In genomic region chr16:30407794-30408534, GRCh38 we compare ENCODE assay signal across 9 cellular contexts. TPM values are rescaled to one million over a fixed set of nuclear protein-coding genes. Genes with fewer than 3 reads are reported as not detected.
DNase-seq lines count a peak whose midpoint lies in the region; ATAC-seq, FAIRE-seq and TF ChIP-seq lines count a peak whose summit lies in the region.
"Had no signal": no experiment of that assay in that cellular context is flagged by ENCODE, and none has a peak within 500 bp of the region (broad histone marks: within the 10 kb centered on the region; RNA-seq: fewer than 3 reads in every experiment).

No MANE protein-coding gene starts in this region.

- WGBS in body of pancreas, 2 donors = 12 to 14% methylated on average over 13 to 19 of the region's 20 CpGs
- 23% methylated on average over 19 of the region's 20 CpGs for WGBS in thymus

- H3K9me3 ChIP-seq in CD4-positive, alpha-beta T cell (ENCODE audit: control insufficient read depth, low read length) = no peaks in the 10 kb centered on the region
- H3K9me3 ChIP-seq in body of pancreas (no peaks in the 10 kb centered on the region), kidney (ENCODE audit: control insufficient read depth in 1 of 2, low read length in 2 of 2) (no peaks in the 10 kb centered on the region), thymus (ENCODE audit: control insufficient read depth) (no peaks in the 10 kb centered on the region)

- H3K27me3 ChIP-seq in CD4-positive, alpha-beta T cell (ENCODE audit: control insufficient read depth, insufficient read depth, low read length) = no peaks in the 10 kb centered on the region
- H3K27me3 ChIP-seq in body of pancreas (no peaks in the 10 kb centered on the region), thymus (ENCODE audit: control insufficient read depth, insufficient read depth) (no peaks in the 10 kb centered on the region)

- no peak for DNase-seq in CD4-positive, alpha-beta T cell
- DNase-seq in HFFc6 (peak; percentile 41), body of pancreas (no peak), kidney (no peak), GM10266 (ENCODE audit: extremely low spot score) (no peak)
- no peak for DNase-seq in stimulated activated CD4-positive, alpha-beta T cell treated with anti-CD3 and anti-CD28 coated beads, Interleukin-12 subunit alpha, Interleukin-12 subunit beta, amount 100 ng/mL, for 4 hours

- H3K9ac ChIP-seq in kidney (ENCODE audit: low read length in 2 of 2) = peak overlapping the region; percentile 15 to 42

- H3K4me3 Mint-ChIP-seq in CD4-positive, alpha-beta T cell = peak overlapping the region; percentile 77
- peak overlapping the region; percentile 91 for H3K4me3 Mint-ChIP-seq in HFFc6

- H3K27ac ChIP-seq in CD4-positive, alpha-beta T cell (ENCODE audit: low read depth, low read length) = peak overlapping the region; percentile 67
- peak overlapping the region; percentile 64 to 92 (median 82) for H3K27ac ChIP-seq in body of pancreas
- H3K27ac ChIP-seq in kidney (ENCODE audit: low read depth in 2 of 2, low read length in 2 of 2) = peak overlapping the region; percentile 77 to 88
- H3K27ac ChIP-seq in thymus (ENCODE audit: low read depth) = peak overlapping the region; percentile 74

- no peak for FAIRE-seq in kidney (lab: Jason Lieb, UNC)

- intact Hi-C loops in CD4-positive, alpha-beta T cell (cut with DNase I, micrococcal nuclease) = loop anchor here (2.0 to 10.0 kb wide), 4 partner anchors 29 to 343 kb away; partner anchors contain the start of genes CD2BP2 (in 2 of the 2), ALDOA (in 1 of the 2), MYL11 (in 1 of the 2) and TBC1D10B (in 1 of the 2)
- intact Hi-C loops in body of pancreas (cut with DNase I) = no loop called here
- intact Hi-C loops in kidney (cut with DNase I) = no loop called here

- CTCF ChIA-PET in CD4-positive, alpha-beta T cell (lab: Charles Lee) = interaction anchor here (0.7 to 3.9 kb wide), 9 partner anchors 10 to 53 kb away, joined by 3 to 20 read pairs (median 9); partner anchors contain the start of genes CD2BP2, DCTPP1, SEPTIN1 and TBC1D10B

- H3K27me3 Mint-ChIP-seq in CD4-positive, alpha-beta T cell = no peaks in the 10 kb centered on the region
- peaks cover 1% of the 10 kb centered on the region; the same call in 1 of the 2 replicates for H3K27me3 Mint-ChIP-seq in HFFc6 (ENCODE audit: insufficient read depth)

- peaks cover 11% of the 10 kb centered on the region for H3K36me3 Mint-ChIP-seq in CD4-positive, alpha-beta T cell (ENCODE audit: low read depth)
- peaks cover 6% of the 10 kb centered on the region for H3K36me3 Mint-ChIP-seq in HFFc6 (ENCODE audit: low read depth)

- no peak for TF ChIP-seq CTCF in CD4-positive, alpha-beta T cell (IDR thresholded peaks at IDR 0.05)
- TF ChIP-seq CTCF in HFFc6 (IDR thresholded peaks at IDR 0.05) (no peak), body of pancreas (IDR thresholded peaks at IDR 0.05) (no peak), kidney (IDR thresholded peaks at IDR 0.05; ENCODE audit: borderline replicate concordance, extremely low read depth, insufficient read depth) (no peak), GM10266 (IDR thresholded peaks at IDR 0.05; ENCODE audit: control insufficient read depth, insufficient read depth, low read depth, missing control alignments) (no peak)

- POLR2A ChIA-PET in CD4-positive, alpha-beta T cell (lab: Charles Lee) = interaction anchor here (0.6 to 5.1 kb wide), 16 partner anchors 8 to 315 kb away, joined by 3 to 131 read pairs (median 6); partner anchors contain the start of genes CORO1A, DCTPP1, FBRS and SEPTIN1

- H3K36me3 ChIP-seq in body of pancreas (replicated peaks in 1 of 2; ENCODE audit: insufficient read depth in 1 of 2, low read depth in 2 of 2) (no peaks in the 10 kb centered on the region), kidney (ENCODE audit: control insufficient read depth in 1 of 2, insufficient read depth in 2 of 2, low read length in 2 of 2) (no peaks in the 10 kb centered on the region), thymus (ENCODE audit: control insufficient read depth, insufficient read depth) (peaks cover 3% of the 10 kb centered on the region)

- no peaks in the 10 kb centered on the region for H3K9me3 Mint-ChIP-seq in CD4-positive, alpha-beta T cell
- H3K9me3 Mint-ChIP-seq in HFFc6 = no peaks in the 10 kb centered on the region

- no peak for ATAC-seq in CD4-positive, alpha-beta T cell (ENCODE audit: poor library complexity)
- ATAC-seq in body of pancreas = peak; percentile 2
- ATAC-seq in HG02798 (IDR thresholded peaks at IDR 0.05; ENCODE audit: poor library complexity, unreplicated experiment) = no peak

- H3K4me1 Mint-ChIP-seq in CD4-positive, alpha-beta T cell (ENCODE audit: low read depth) = peaks cover 21% of the 10 kb centered on the region
- peaks cover 33% of the 10 kb centered on the region for H3K4me1 Mint-ChIP-seq in HFFc6 (ENCODE audit: low read depth)

- H3K27ac Mint-ChIP-seq in CD4-positive, alpha-beta T cell = peak overlapping the region; percentile 38
- H3K27ac Mint-ChIP-seq in HFFc6 = peak overlapping the region; percentile 83

- H3K4me1 ChIP-seq in body of pancreas (peaks cover 38% of the 10 kb centered on the region), kidney (ENCODE audit: control insufficient read depth in 1 of 2, insufficient read depth in 1 of 2, low read depth in 1 of 2, low read length in 2 of 2) (peaks cover 14 to 17% of the 10 kb centered on the region in 2 donors), thymus (ENCODE audit: control insufficient read depth, insufficient read depth, low read length) (peaks cover 9% of the 10 kb centered on the region)

- H3K4me3 ChIP-seq in body of pancreas = peak overlapping the region; percentile 54 to 57
- H3K4me3 ChIP-seq in kidney (ENCODE audit: low read length in 2 of 2) = peak overlapping the region; percentile 65
- H3K4me3 ChIP-seq in thymus (ENCODE audit: low read length) = peak overlapping the region; percentile 76

- no peak for TF ChIP-seq POLR2A in body of pancreas (IDR thresholded peaks at IDR 0.05)

RNA-seq across cellular contexts. Expression of gene ZNF771, which starts 0.6 kb away (rescaled TPM):
- total RNA-seq in CD4-positive, alpha-beta T cell = 1 to 10 TPM in 1 of 2 experiments, under 1 TPM in 1; 0.80 to 1.2 TPM
- 10 to 100 TPM; 15.8 to 19.1 (median 16.8) TPM for total RNA-seq in HFFc6 (2021; fragmentation: NEBNext Ultra II Directional; extraction: Animal tissue kit (Norgen Biotek cat#: 25700))
- total RNA-seq in body of pancreas (10 to 100 TPM; 16.6 to 18.8 TPM), kidney (7.8 TPM)
- polyA plus RNA-seq in kidney (ENCODE audit: insufficient read depth, low read depth, low replicate concordance) (14.8 TPM), thymus (3.7 TPM)

RNA-seq across cellular contexts. Expression of gene ZNF48, which starts 12.7 kb away (rescaled TPM):
- 1 to 10 TPM; 3.4 to 3.5 TPM for total RNA-seq in CD4-positive, alpha-beta T cell
- total RNA-seq in HFFc6 (2021; fragmentation: NEBNext Ultra II Directional; extraction: Animal tissue kit (Norgen Biotek cat#: 25700)) = 1 to 10 TPM; 5.3 to 7.9 (median 6.1) TPM
- total RNA-seq in body of pancreas = 10 to 100 TPM in 1 of 2 donors, 1 to 10 TPM in 1; 9.3 to 12.2 TPM
- 9.7 TPM for total RNA-seq in kidney
- polyA plus RNA-seq in kidney (ENCODE audit: insufficient read depth, low read depth, low replicate concordance) = 6.9 TPM
- 5.9 TPM for polyA plus RNA-seq in thymus

RNA-seq across cellular contexts. Expression of gene DCTPP1, which starts 21.9 kb away (rescaled TPM):
- total RNA-seq in CD4-positive, alpha-beta T cell = 1 to 10 TPM; 5.4 to 6.5 TPM
- total RNA-seq in HFFc6 (2021; fragmentation: NEBNext Ultra II Directional; extraction: Animal tissue kit (Norgen Biotek cat#: 25700)) = 10 to 100 TPM; 24.9 to 37.9 (median 28.5) TPM
- 10 to 100 TPM in 1 of 2 donors, 1 to 10 TPM in 1; 3.3 to 15.0 TPM for total RNA-seq in body of pancreas
- total RNA-seq in kidney = 39.1 TPM
- polyA plus RNA-seq in kidney (ENCODE audit: insufficient read depth, low read depth, low replicate concordance) = 64.7 TPM
- polyA plus RNA-seq in thymus = 20.6 TPM

RNA-seq across cellular contexts. Expression of gene SEPTIN1, which starts 25.6 kb away (rescaled TPM):
- 100 to 1,000 TPM; 161 to 163 TPM for total RNA-seq in CD4-positive, alpha-beta T cell
- total RNA-seq in HFFc6 (2021; fragmentation: NEBNext Ultra II Directional; extraction: Animal tissue kit (Norgen Biotek cat#: 25700)) = 1 to 10 TPM; 1.5 to 2.8 (median 1.8) TPM
- under 1 TPM; 0.26 to 0.33 TPM for total RNA-seq in body of pancreas
- total RNA-seq in kidney = 12.8 TPM
- 5.0 TPM for polyA plus RNA-seq in kidney (ENCODE audit: insufficient read depth, low read depth, low replicate concordance)
- 337 TPM for polyA plus RNA-seq in thymus
- total RNA-seq: RPMI7951 had no signal

RNA-seq across cellular contexts. Expression of gene MYL11, which starts 33.4 kb away (rescaled TPM):
- total RNA-seq in CD4-positive, alpha-beta T cell = 1 to 10 TPM in 1 of 2 experiments, under 1 TPM in 1; 0.95 to 2.4 TPM
- total RNA-seq in HFFc6 (2021; fragmentation: NEBNext Ultra II Directional; extraction: Animal tissue kit (Norgen Biotek cat#: 25700)) = 1 to 10 TPM in 1 of 6 experiments, under 1 TPM in 2, not detected in 3; 0.77 to 1.2 (median 0.82) TPM
- total RNA-seq in body of pancreas (not detected), kidney (not detected)
- polyA plus RNA-seq in kidney (ENCODE audit: insufficient read depth, low read depth, low replicate concordance) (2.3 TPM), thymus (12.5 TPM)
- total RNA-seq: RPMI7951 had no signal

Comparison
In these comparisons a context has a peak if more than half of its experiments do, and no peak if none do; other contexts are left out.
1. intact Hi-C loops: an anchor here in CD4-positive, alpha-beta T cell (2.0 to 10.0 kb wide); none called in body of pancreas and kidney.